12 cellular contexts compared by ENCODE assay signal in the genomic region with DNA sequence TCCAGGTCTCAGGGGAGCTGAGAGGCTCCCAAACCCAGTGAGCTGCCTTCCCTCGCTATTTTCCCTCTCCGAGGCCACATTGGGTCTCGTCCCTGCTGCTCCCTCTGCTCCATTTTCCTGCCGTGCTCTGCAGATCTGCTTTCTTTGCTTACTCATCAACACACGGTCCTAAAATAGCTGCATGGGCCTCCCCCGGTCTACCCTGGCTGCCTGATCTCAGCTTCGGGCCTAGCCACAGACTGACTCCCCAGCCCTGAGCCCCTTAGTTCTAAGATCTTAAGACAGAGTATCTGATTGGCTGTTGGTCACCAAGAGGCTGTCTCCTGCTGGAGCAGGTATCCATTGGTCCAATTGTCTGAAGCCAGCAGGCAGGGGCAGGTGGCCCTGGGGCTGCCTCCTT. TPM values are rescaled to one million over a fixed set of nuclear protein-coding genes. Genes with fewer than 3 reads are reported as not detected.
DNase-seq lines count a peak whose midpoint lies in the region; ATAC-seq and TF ChIP-seq lines count a peak whose summit lies in the region.
"Had no signal": no experiment of that assay in that cellular context is flagged by ENCODE, and none has a peak within 500 bp of the region (broad histone marks: within the 10 kb centered on the region; RNA-seq: fewer than 3 reads in every experiment).

No MANE protein-coding gene starts in this region.

- no peak overlapping the region for H3K27ac Mint-ChIP-seq in natural killer cell
- H3K27ac Mint-ChIP-seq: activated naive CD8-positive, alpha-beta T cell treated with anti-CD3 and anti-CD28 coated beads, Interleukin-2, amount 10 ng/mL, durations not matched to agents 7 days and 5 days had no signal

- DNase-seq in RPMI7951 (ENCODE audit: low read depth) (peak; percentile 60), hepatic stellate cell (ENCODE audit: low spot score) (peak; percentile 72), stromal cell of bone marrow (ENCODE audit: low read depth) (peak; percentile 20), DMS79 (lab: John Stamatoyannopoulos, UW) (no peak), natural killer cell (no peak)
- DNase-seq in stimulated activated naive CD8-positive, alpha-beta T cell treated with anti-CD3 and anti-CD28 coated beads, Interleukin-15, Interleukin-2, amounts not matched to agents 100 U/mL and 50 U/mL, for 24 hours, result no peak
- DNase-seq: activated CD8-positive, alpha-beta memory T cell treated with anti-CD3 and anti-CD28 coated beads, Interleukin-2, amount 50 U/mL, for 4 hours; activated naive CD8-positive, alpha-beta T cell treated with anti-CD3 and anti-CD28 coated beads, Interleukin-2, amount 10 ng/mL, durations not matched to agents 7 days and 5 days; Calu3; NCI-H1048; NCI-H446 treated with DMSO at 0.1 percent for 48 hours had no signal

- ATAC-seq in GM21786 (IDR thresholded peaks at IDR 0.05; ENCODE audit: unreplicated experiment) (peak; percentile 41), natural killer cell (no peak)
- ATAC-seq in stimulated activated naive CD8-positive, alpha-beta T cell treated with anti-CD3 and anti-CD28 coated beads, Interleukin-15, Interleukin-2, amounts not matched to agents 100 U/mL and 50 U/mL, for 24 hours, result no peak

- no peak overlapping the region for H3K4me3 Mint-ChIP-seq in natural killer cell
- H3K4me3 Mint-ChIP-seq: activated naive CD8-positive, alpha-beta T cell treated with anti-CD3 and anti-CD28 coated beads, Interleukin-2, amount 10 ng/mL, durations not matched to agents 7 days and 5 days had no signal

- H3K36me3 Mint-ChIP-seq in natural killer cell, result no peaks in the 10 kb centered on the region
- H3K36me3 Mint-ChIP-seq: activated naive CD8-positive, alpha-beta T cell treated with anti-CD3 and anti-CD28 coated beads, Interleukin-2, amount 10 ng/mL, durations not matched to agents 7 days and 5 days had no signal

- no peaks in the 10 kb centered on the region for H3K9me3 Mint-ChIP-seq in natural killer cell
- H3K9me3 Mint-ChIP-seq: activated naive CD8-positive, alpha-beta T cell treated with anti-CD3 and anti-CD28 coated beads, Interleukin-2, amount 10 ng/mL, durations not matched to agents 7 days and 5 days had no signal

- no peaks in the 10 kb centered on the region for H3K4me1 Mint-ChIP-seq in natural killer cell
- H3K4me1 Mint-ChIP-seq: activated naive CD8-positive, alpha-beta T cell treated with anti-CD3 and anti-CD28 coated beads, Interleukin-2, amount 10 ng/mL, durations not matched to agents 7 days and 5 days had no signal

- intact Hi-C loops in natural killer cell (cut with micrococcal nuclease), result no loop called here

- H3K27me3 Mint-ChIP-seq in natural killer cell (ENCODE audit: low read depth in 2 of 2), result peaks cover 22 to 28% of the 10 kb centered on the region in 2 donors

- no peak for TF ChIP-seq CTCF in natural killer cell (IDR thresholded peaks at IDR 0.05)

RNA-seq across cellular contexts. Expression of a gene that starts 53.7 kb away (rescaled TPM):
- total RNA-seq in RPMI7951 (2014; rRNA removed; shearing (Covaris generic)), result 4.3 and 7.7 TPM in 2 replicates
- 10 to 100 TPM in 1 of 3 donors, 1 to 10 TPM in 2; 5.8 to 18.8 (median 7.8) TPM for total RNA-seq in natural killer cell

Comparison
In these comparisons a context has a peak if more than half of its experiments do, and no peak if none do; other contexts are left out.
1. DNase-seq: peak in RPMI7951 (single experiment), hepatic stellate cell (single experiment) and stromal cell of bone marrow (single experiment); none in DMS79 (single experiment), natural killer cell (single experiment) and stimulated activated naive CD8-positive, alpha-beta T cell treated with anti-CD3 and anti-CD28 coated beads, Interleukin-15, Interleukin-2, amounts not matched to agents 100 U/mL and 50 U/mL, for 24 hours (single experiment).